In genomic region chr2:164785447-164785846, GRCh38 we compare ENCODE assay signal across 1 cellular context.
TF ChIP-seq lines count a peak whose summit lies in the region.

No MANE protein-coding gene starts in this region.

TF ChIP-seq in IMR-90, 13 proteins besides CTCF, POLR2A, EP300 and RAD21 (continued from another document):
- TF ChIP-seq CHD1 (IDR thresholded peaks at IDR 0.05; ENCODE audit: low read depth, low read length) (no peak), RFX5 (IDR thresholded peaks at IDR 0.05; ENCODE audit: low read depth, low read length) (no peak), ELK1 (IDR thresholded peaks at IDR 0.05; ENCODE audit: borderline replicate concordance, low read depth, low read length) (no peak), MAFK (IDR thresholded peaks at IDR 0.05; ENCODE audit: low read depth, low read length) (no peak), NFE2L2 (IDR thresholded peaks at IDR 0.05; ENCODE audit: low read depth, low read length) (no peak)
